8 cellular contexts compared by ENCODE assay signal in genomic region chr6:79947191-79948173, GRCh38. TPM values are rescaled to one million over a fixed set of nuclear protein-coding genes. Genes with fewer than 3 reads are reported as not detected.
DNase-seq lines count a peak whose midpoint lies in the region; ATAC-seq and TF ChIP-seq lines count a peak whose summit lies in the region.

ELOVL4 (minus strand) TSS chr6:79947553; CDS start chr6:79947279, 274 bp downstream.

- DNase-seq in DMS53 (lab: John Stamatoyannopoulos, UW) (peak; percentile 86), HEK293T (ENCODE audit: extremely low spot score) (peak; percentile 82), NCI-H187 treated with DMSO at 0.1 percent for 48 hours (lab: John Stamatoyannopoulos, UW) (peak; percentile 58), chondrocyte (ENCODE audit: low spot score) (no peak), kidney tubule cell (ENCODE audit: low spot score) (peak; percentile 63)
- DNase-seq in activated CD4-positive, alpha-beta T cell treated with anti-CD3 and anti-CD28 coated beads for 1 hour = peak; percentile 32
- peak; percentile 76 for DNase-seq in stimulated activated CD4-positive, alpha-beta T cell treated with anti-CD3 and anti-CD28 coated beads, Interleukin-15, amount 100 ng/mL, for 24 hours

- no peak for TF ChIP-seq CTCF in chondrocyte (IDR thresholded peaks at IDR 0.05)

- peaks cover 18% of the 10 kb centered on the region for H3K4me1 Mint-ChIP-seq in chondrocyte (ENCODE audit: low read depth)

- peak within 1 kb of the TSS; percentile 67 for H3K27ac Mint-ChIP-seq in chondrocyte (ENCODE audit: unreplicated experiment)

- H3K4me3 Mint-ChIP-seq in chondrocyte (ENCODE audit: unreplicated experiment) = peak within 1 kb of the TSS; percentile 93

- ATAC-seq in GM21717 (IDR thresholded peaks at IDR 0.05; ENCODE audit: unreplicated experiment) = no peak

- H3K27me3 Mint-ChIP-seq in chondrocyte (ENCODE audit: low read depth) = peaks cover 7% of the 10 kb centered on the region

- CTCF ChIA-PET in HEK293T (lab: Yijun Ruan, JAX) = interaction anchor here (0.9 to 1.3 kb wide), 3 partner anchors 18 to 73 kb away, joined by 3 to 4 read pairs (median 3); no protein-coding TSS in a partner anchor

- H3K9me3 Mint-ChIP-seq in chondrocyte (ENCODE audit: low read depth) = no peaks in the 10 kb centered on the region

- POLR2A ChIA-PET in HEK293T (lab: Yijun Ruan, JAX) = interaction anchor here (1.0 to 1.2 kb wide), 4 partner anchors 10 to 159 kb away, joined by 3 to 9 read pairs (median 5); partner anchors contain the start of gene BCKDHB

- no peaks in the 10 kb centered on the region for H3K36me3 Mint-ChIP-seq in chondrocyte (ENCODE audit: low read depth)

TF ChIP-seq in HEK293T, 16 proteins besides CTCF, POLR2A, EP300 and RAD21:
- peak; percentile 94 for TF ChIP-seq L3MBTL2 (conservative IDR thresholded peaks at IDR 0.05)
- no peak for TF ChIP-seq FOXA1 (IDR thresholded peaks at IDR 0.05)

RNA-seq across cellular contexts. Expression of gene ELOVL4, which starts in this region (rescaled TPM):
- total RNA-seq in chondrocyte = 4.4 to 6.1 TPM (median 5.7 TPM) in 3 replicates
